12 cellular contexts compared by ENCODE assay signal in the genomic region with DNA sequence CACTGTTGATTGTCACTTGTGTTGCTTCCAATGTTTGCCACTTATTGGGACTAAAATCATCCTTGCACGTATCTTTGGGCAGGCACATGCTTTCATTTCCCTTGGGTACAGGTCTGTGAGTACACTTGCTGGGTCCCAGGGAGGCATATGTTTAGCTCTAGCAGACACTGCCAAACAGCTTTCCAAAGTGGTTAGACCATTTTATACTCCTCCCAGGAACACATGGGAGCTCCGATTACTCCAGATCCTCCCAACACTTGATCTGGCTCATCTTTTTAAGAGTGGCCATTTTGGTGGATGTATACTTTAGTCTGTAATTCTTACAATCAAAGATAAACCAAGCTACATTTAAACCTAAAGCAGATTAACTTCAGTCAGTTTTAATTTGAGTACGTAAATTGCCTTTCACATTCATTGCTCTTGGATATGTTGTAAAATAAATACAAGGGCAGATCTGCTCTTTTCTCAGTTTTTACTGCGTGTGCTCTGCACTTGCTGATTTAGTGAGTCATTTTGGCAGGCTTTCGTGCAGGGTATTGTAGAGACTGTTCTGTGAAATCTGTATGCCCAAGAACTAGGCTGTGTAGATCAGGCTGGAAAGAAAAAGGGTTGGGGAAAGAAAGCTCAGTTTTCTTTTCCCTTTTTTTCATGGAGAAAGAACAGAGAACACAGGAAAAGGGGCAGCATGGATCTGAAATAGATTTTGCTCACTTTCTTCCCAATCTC. TPM values are rescaled to one million over a fixed set of nuclear protein-coding genes. Genes with fewer than 3 reads are reported as not detected.
DNase-seq lines count a peak whose midpoint lies in the region; ATAC-seq and TF ChIP-seq lines count a peak whose summit lies in the region.
"Had no signal": no experiment of that assay in that cellular context is flagged by ENCODE, and none has a peak within 500 bp of the region (broad histone marks: within the 10 kb centered on the region; RNA-seq: fewer than 3 reads in every experiment).

No MANE protein-coding gene starts in this region.

- peak overlapping the region; percentile 83 for H2AFZ ChIP-seq in ACC112 (ENCODE audit: low read length, unreplicated experiment)

- H3K27me3 ChIP-seq in ACC112 (ENCODE audit: insufficient read depth, low read length) = no peaks in the 10 kb centered on the region

- 0 out of 2 replicates have a peak overlapping the region, but pooled peaks have one; percentile 11 for H3K4me3 ChIP-seq in ACC112 (ENCODE audit: low read depth, low read length)
- H3K4me3 ChIP-seq in coronary artery = peak overlapping the region; percentile 32

- no peak for TF ChIP-seq CTCF in coronary artery (IDR thresholded peaks at IDR 0.05)

- ATAC-seq in GM19463 (IDR thresholded peaks at IDR 0.05; ENCODE audit: unreplicated experiment) = no peak
- ATAC-seq in HG03439 (IDR thresholded peaks at IDR 0.05; ENCODE audit: unreplicated experiment) = no peak
- no peak for ATAC-seq in HG03571 (IDR thresholded peaks at IDR 0.05; ENCODE audit: unreplicated experiment)
- ATAC-seq in GM21825 (IDR thresholded peaks at IDR 0.05; ENCODE audit: unreplicated experiment) = no peak
- ATAC-seq: natural killer cell treated with Interleukin-12 subunit alpha and Interleukin-12 subunit beta and Interleukin-15 and Interleukin-18, amount 100 ng/mL, for 72 hours; Panc1 had no signal

- no peaks in the 10 kb centered on the region for H3K36me3 ChIP-seq in ACC112 (ENCODE audit: insufficient read depth, low read length)

- peaks cover 31% of the 10 kb centered on the region for H3K4me1 ChIP-seq in ACC112 (ENCODE audit: control insufficient read depth, insufficient read depth, low read length, unreplicated experiment)

- DNase-seq in HT1080 (ENCODE audit: low read depth) = peak; percentile 49
- DNase-seq in coronary artery (ENCODE audit: low spot score) = no peak
- DNase-seq in myocyte (ENCODE audit: low read depth) = peak; percentile 51
- DNase-seq: C1 segment of cervical spinal cord, NCI-H2029 treated with DMSO at 0.1 percent for 48 hours had no signal

- H3K27ac ChIP-seq in ACC112 (ENCODE audit: low read depth, low read length) (peak overlapping the region; percentile 51), coronary artery (peak overlapping the region; percentile 89 to 94)

- H3K79me2 ChIP-seq in ACC112 (ENCODE audit: control insufficient read depth, insufficient read depth, low read length, unreplicated experiment) = no peaks in the 10 kb centered on the region

RNA-seq across cellular contexts. Expression of gene SLC22A1, which starts 19.5 kb away (rescaled TPM):
- 1.1 and 2.7 TPM in 2 replicates for total RNA-seq in HT1080 (2014; rRNA removed; shearing (Covaris generic))
- 0.16 and 0.50 TPM in 2 replicates for polyA plus RNA-seq in HT1080 (2015; cell fraction: cytosol; rRNA removed)
- polyA plus RNA-seq in HT1080 (2015; cell fraction: nucleus; rRNA removed) = 0.10 and 0.70 TPM in 2 replicates
- total RNA-seq in myocyte = 0.19 and 0.31 TPM in 2 replicates
- 0.77 TPM for polyA plus RNA-seq in myocyte (2012)
